33 cellular contexts compared by ENCODE assay signal in genomic region chr19:1917926-1918325, GRCh38.
"Had no signal": no experiment of that assay in that cellular context is flagged by ENCODE, and none has a peak within 500 bp of the region (broad histone marks: within the 10 kb centered on the region; RNA-seq: fewer than 3 reads in every experiment).

No MANE protein-coding gene starts in this region.

- H3K4me3 Mint-ChIP-seq: activated CD4-positive, alpha-beta memory T cell treated with anti-CD3 and anti-CD28 coated beads, Interleukin-2, amount 10 ng/mL, durations not matched to agents 7 days and 5 days; activated CD4-positive, alpha-beta T cell treated with anti-CD3 and anti-CD28 coated beads for 36 hours; activated CD4-positive, alpha-beta T cell treated with anti-CD3 and anti-CD28 coated beads, Interleukin-2, amount 10 ng/mL, durations not matched to agents 7 days and 5 days; activated naive CD8-positive, alpha-beta T cell treated with anti-CD3 and anti-CD28 coated beads, Interleukin-2, amount 50 U/mL, for 24 hours; activated T-cell treated with anti-CD3 and anti-CD28 coated beads, Interleukin-2, amount 50 U/mL, for 24 hours; activated T-cell treated with anti-CD3 and anti-CD28 coated beads, Interleukin-2, amount 50 U/mL, for 72 hours; activated T-helper 17 cell treated with anti-CD3 and anti-CD28 coated beads, Interleukin-2, amount 50 U/mL, for 72 hours; effector memory CD8-positive, alpha-beta T cell had no signal

- DNase-seq: activated CD4-positive, alpha-beta memory T cell treated with anti-CD3 and anti-CD28 coated beads, Interleukin-2, amount 10 ng/mL, durations not matched to agents 7 days and 5 days; activated CD4-positive, alpha-beta T cell treated with anti-CD3 and anti-CD28 coated beads for 36 hours; activated CD4-positive, alpha-beta T cell treated with anti-CD3 and anti-CD28 coated beads, Interleukin-2, amount 10 ng/mL, durations not matched to agents 7 days and 5 days; activated CD4-positive, alpha-beta T cell treated with anti-CD3 and anti-CD28 coated beads, Interleukin-2, amount 50 U/mL, for 4 hours; activated CD4-positive, CD25-positive, alpha-beta regulatory T cell; activated CD4-positive, CD25-positive, alpha-beta regulatory T cell treated with anti-CD3 and anti-CD28 coated beads, Interleukin-2, amount 50 U/mL, for 72 hours; activated CD8-positive, alpha-beta memory T cell treated with anti-CD3 and anti-CD28 coated beads, Interleukin-2, amount 50 U/mL, for 48 hours; activated effector memory CD4-positive, alpha-beta T cell treated with Interleukin-2 at 50 U/mL for 16 hours; activated gamma-delta T cell treated with Interleukin-2 at 50 U/mL for 16 hours; activated naive CD4-positive, alpha-beta T cell treated with Interleukin-2 at 50 U/mL for 16 hours; activated naive CD8-positive, alpha-beta T cell treated with anti-CD3 and anti-CD28 coated beads, Interleukin-2, amount 50 U/mL, for 24 hours; activated T-cell treated with anti-CD3 and anti-CD28 coated beads for 4 hours; activated T-cell treated with anti-CD3 and anti-CD28 coated beads, Interleukin-2, amount 50 U/mL, for 24 hours; activated T-cell treated with anti-CD3 and anti-CD28 coated beads, Interleukin-2, amount 50 U/mL, for 72 hours; adrenal gland; amygdala; aorta; body of pancreas; central memory CD4-positive, alpha-beta T cell; cerebellar nuclear complex; dermis blood vessel endothelial cell; effector CD4-positive, alpha-beta T cell; effector memory CD8-positive, alpha-beta T cell; erythroblast; foreskin melanocyte; heart right ventricle; T-helper 2 cell had no signal

- H3K4me3 ChIP-seq: adrenal gland, body of pancreas, cardiac muscle cell, coronary artery, esophagus muscularis mucosa, gastroesophageal sphincter, heart right ventricle had no signal

- H3K4me1 ChIP-seq: adrenal gland, gastroesophageal sphincter, heart right ventricle had no signal

- H3K27me3 Mint-ChIP-seq: activated CD4-positive, alpha-beta memory T cell treated with anti-CD3 and anti-CD28 coated beads, Interleukin-2, amount 10 ng/mL, durations not matched to agents 7 days and 5 days; activated CD4-positive, alpha-beta T cell treated with anti-CD3 and anti-CD28 coated beads for 36 hours; activated CD4-positive, alpha-beta T cell treated with anti-CD3 and anti-CD28 coated beads, Interleukin-2, amount 10 ng/mL, durations not matched to agents 7 days and 5 days; activated naive CD8-positive, alpha-beta T cell treated with anti-CD3 and anti-CD28 coated beads, Interleukin-2, amount 50 U/mL, for 24 hours; activated T-cell treated with anti-CD3 and anti-CD28 coated beads, Interleukin-2, amount 50 U/mL, for 24 hours; activated T-helper 17 cell treated with anti-CD3 and anti-CD28 coated beads, Interleukin-2, amount 50 U/mL, for 72 hours; effector memory CD8-positive, alpha-beta T cell had no signal

- H3K9me3 ChIP-seq: adrenal gland, body of pancreas, esophagus muscularis mucosa, gastroesophageal sphincter had no signal

- ATAC-seq: activated CD4-positive, alpha-beta T cell treated with anti-CD3 and anti-CD28 coated beads for 36 hours; activated naive CD4-positive, alpha-beta T cell treated with anti-CD3 and anti-CD28 coated beads, Interleukin-2, amount 50 U/mL, for 72 hours; activated naive CD8-positive, alpha-beta T cell treated with anti-CD3 and anti-CD28 coated beads, Interleukin-2, amount 50 U/mL, for 24 hours; activated T-cell treated with anti-CD3 and anti-CD28 coated beads, Interleukin-2, amount 50 U/mL, for 72 hours; activated T-helper 17 cell treated with anti-CD3 and anti-CD28 coated beads, Interleukin-2, amount 50 U/mL, for 72 hours; body of pancreas; effector memory CD8-positive, alpha-beta T cell; gastroesophageal sphincter; heart right ventricle had no signal

- H3K27me3 ChIP-seq: adrenal gland, body of pancreas, cardiac muscle cell, esophagus muscularis mucosa, gastroesophageal sphincter, heart right ventricle had no signal

- H3K9me3 Mint-ChIP-seq: activated CD4-positive, alpha-beta memory T cell treated with anti-CD3 and anti-CD28 coated beads, Interleukin-2, amount 10 ng/mL, durations not matched to agents 7 days and 5 days; activated CD4-positive, alpha-beta T cell treated with anti-CD3 and anti-CD28 coated beads, Interleukin-2, amount 10 ng/mL, durations not matched to agents 7 days and 5 days; activated naive CD4-positive, alpha-beta T cell treated with anti-CD3 and anti-CD28 coated beads, Interleukin-2, amount 50 U/mL, for 72 hours; activated naive CD8-positive, alpha-beta T cell treated with anti-CD3 and anti-CD28 coated beads, Interleukin-2, amount 50 U/mL, for 24 hours; activated T-cell treated with anti-CD3 and anti-CD28 coated beads, Interleukin-2, amount 50 U/mL, for 24 hours; activated T-cell treated with anti-CD3 and anti-CD28 coated beads, Interleukin-2, amount 50 U/mL, for 72 hours; activated T-helper 17 cell treated with anti-CD3 and anti-CD28 coated beads, Interleukin-2, amount 50 U/mL, for 72 hours; effector memory CD8-positive, alpha-beta T cell had no signal

- H3K4me1 Mint-ChIP-seq: activated T-helper 17 cell treated with anti-CD3 and anti-CD28 coated beads, Interleukin-2, amount 50 U/mL, for 72 hours had no signal

- H3K27ac Mint-ChIP-seq: activated CD4-positive, alpha-beta memory T cell treated with anti-CD3 and anti-CD28 coated beads, Interleukin-2, amount 10 ng/mL, durations not matched to agents 7 days and 5 days; activated CD4-positive, alpha-beta T cell treated with anti-CD3 and anti-CD28 coated beads for 36 hours; activated naive CD8-positive, alpha-beta T cell treated with anti-CD3 and anti-CD28 coated beads, Interleukin-2, amount 50 U/mL, for 24 hours; activated T-cell treated with anti-CD3 and anti-CD28 coated beads, Interleukin-2, amount 50 U/mL, for 72 hours; activated T-helper 17 cell treated with anti-CD3 and anti-CD28 coated beads, Interleukin-2, amount 50 U/mL, for 72 hours had no signal

- H3K27ac ChIP-seq: adrenal gland, body of pancreas, cardiac muscle cell, coronary artery, esophagus muscularis mucosa, gastroesophageal sphincter, heart right ventricle had no signal
